In genomic region chr22:36465232-36466021, GRCh38 we compare ENCODE assay signal across 8 cellular contexts. TPM values are rescaled to one million over a fixed set of nuclear protein-coding genes. Genes with fewer than 3 reads are reported as not detected.
DNase-seq lines count a peak whose midpoint lies in the region; ATAC-seq and TF ChIP-seq lines count a peak whose summit lies in the region.

No MANE protein-coding gene starts in this region.

- H2AFZ ChIP-seq in parathyroid adenoma, result peak overlapping the region; percentile 42

- H3K27ac ChIP-seq in RWPE2 (ENCODE audit: poor library complexity, severe bottlenecking) (peak overlapping the region; percentile 91), parathyroid adenoma (peak overlapping the region; percentile 73)

- peak overlapping the region; percentile 34 for H3K4me2 ChIP-seq in parathyroid adenoma (ENCODE audit: low read length)

- H3K9me3 ChIP-seq in RWPE2 (ENCODE audit: severe bottlenecking) (no peaks in the 10 kb centered on the region), parathyroid adenoma (ENCODE audit: control insufficient read depth, low read length) (no peaks in the 10 kb centered on the region)

- H3K27me3 ChIP-seq in RWPE2 (ENCODE audit: insufficient read depth, poor library complexity, severe bottlenecking) (no peaks in the 10 kb centered on the region), parathyroid adenoma (ENCODE audit: control insufficient read depth, insufficient read depth, low read length) (no peaks in the 10 kb centered on the region)

- TF ChIP-seq CTCF in RWPE2 (IDR thresholded peaks at IDR 0.05; ENCODE audit: poor library complexity, severe bottlenecking), result no peak
- TF ChIP-seq CTCF in parathyroid adenoma (IDR thresholded peaks at IDR 0.05), result no peak

- in situ Hi-C loops in Caki2 (cut with HindIII; ENCODE audit: low pct_unique_long_range_greater_than_20kb, low sequenced_read_pairs), result no loop called here

- H3K36me3 ChIP-seq in RWPE2 (ENCODE audit: low read depth) (peaks cover 3% of the 10 kb centered on the region), parathyroid adenoma (ENCODE audit: control insufficient read depth, insufficient read depth, low read length) (no peaks in the 10 kb centered on the region)

- H3K9ac ChIP-seq in parathyroid adenoma, result no peak overlapping the region

- H3K4me1 ChIP-seq in RWPE2 (ENCODE audit: insufficient read depth, poor library complexity, severe bottlenecking) (peaks cover 66% of the 10 kb centered on the region), parathyroid adenoma (peaks cover 8% of the 10 kb centered on the region)

- ATAC-seq in RWPE2 (ENCODE audit: low read depth) (peak; percentile 69), GM21390 (IDR thresholded peaks at IDR 0.05; ENCODE audit: unreplicated experiment) (no peak), HG03378 (IDR thresholded peaks at IDR 0.05; ENCODE audit: unreplicated experiment) (no peak)

- DNase-seq in Caki2 (ENCODE audit: low read depth) (peak; percentile 94), RWPE2 (ENCODE audit: low spot score) (peak; percentile 97), fibroblast of peridontal ligament (ENCODE audit: extremely low read depth) (peak; percentile 77), NAMALWA (ENCODE audit: low spot score) (no peak), GF-D8 (lab: John Stamatoyannopoulos, UW) (no peak)

- no peaks in the 10 kb centered on the region for H3K79me2 ChIP-seq in parathyroid adenoma

- H3K4me3 ChIP-seq in RWPE2 (ENCODE audit: severe bottlenecking) (no peak overlapping the region), parathyroid adenoma (ENCODE audit: low read depth, low read length) (no peak overlapping the region)

RNA-seq across cellular contexts. Expression of gene TXN2, which starts 16.0 kb away (rescaled TPM):
- 93.9 and 117 TPM in 2 replicates for total RNA-seq in Caki2 (2014; rRNA removed; shearing (Covaris generic); ENCODE audit: low replicate concordance)

RNA-seq across cellular contexts. Expression of gene FOXRED2, which starts 41.4 kb away (rescaled TPM):
- total RNA-seq in Caki2 (2014; rRNA removed; shearing (Covaris generic); ENCODE audit: low replicate concordance), result 4.5 and 29.5 TPM in 2 replicates

Comparison
In these comparisons a context has a peak if more than half of its experiments do, and no peak if none do; other contexts are left out.
1. DNase-seq: peak in Caki2 (single experiment), RWPE2 (single experiment) and fibroblast of peridontal ligament (single experiment); none in NAMALWA (single experiment) and GF-D8 (single experiment).